ENCODE assay signal across 8 cellular contexts in genomic region chr12:12506541-12506940, GRCh38. TPM values are rescaled to one million over a fixed set of nuclear protein-coding genes. Genes with fewer than 3 reads are reported as not detected.
DNase-seq lines count a peak whose midpoint lies in the region; ATAC-seq and TF ChIP-seq lines count a peak whose summit lies in the region.

No MANE protein-coding gene starts in this region.

- TF ChIP-seq CTCF in OCI-LY7 (conservative IDR thresholded peaks at IDR 0.05; ENCODE audit: low read length) (no peak), esophagus squamous epithelium (IDR thresholded peaks at IDR 0.05) (no peak), osteoblast (IDR thresholded peaks at IDR 0.05; ENCODE audit: extremely low read depth, low read depth, low read length) (no peak), omental fat pad (IDR thresholded peaks at IDR 0.05) (no peak)

- no peaks in the 10 kb centered on the region for H3K27me3 ChIP-seq in esophagus squamous epithelium
- no peaks in the 10 kb centered on the region for H3K27me3 ChIP-seq in osteoblast (ENCODE audit: insufficient read depth, low read length)

- 60 to 87% methylated on average over 3 of the region's 3 CpGs for WGBS in esophagus squamous epithelium, 2 donors

- DNase-seq in Ammon's horn (ENCODE audit: low spot score), result peak; percentile 32
- no peak for DNase-seq in OCI-LY7 (ENCODE audit: low spot score)
- no peak for DNase-seq in esophagus squamous epithelium (lab: John Stamatoyannopoulos, UW)
- DNase-seq in osteoblast (ENCODE audit: insufficient read length, low spot score, missing footprints), result peak; percentile 45
- DNase-seq in nucleus accumbens (lab: John Stamatoyannopoulos, UW), result no peak
- no peak for DNase-seq in DMS53 treated with DMSO at 0.1 percent for 48 hours (lab: John Stamatoyannopoulos, UW; ENCODE audit: unreplicated experiment)
- no peak for DNase-seq in omental fat pad (ENCODE audit: low spot score)

- no peaks in the 10 kb centered on the region for H3K36me3 ChIP-seq in OCI-LY7 (ENCODE audit: insufficient read depth, low read length)
- H3K36me3 ChIP-seq in esophagus squamous epithelium, result peaks cover 0 to 11% (median 0%) of the 10 kb centered on the region in 3 donors
- no peaks in the 10 kb centered on the region for H3K36me3 ChIP-seq in osteoblast (ENCODE audit: insufficient read depth, low read length)

- CTCF ChIA-PET in OCI-LY7 (lab: Charles Lee; ENCODE audit: unreplicated experiment), result no interaction called here

- H2AFZ ChIP-seq in OCI-LY7 (ENCODE audit: low read length) (no peak overlapping the region), osteoblast (ENCODE audit: low read length) (no peak overlapping the region)

- no peak overlapping the region for H3K4me3 ChIP-seq in OCI-LY7 (ENCODE audit: low read depth, low read length, poor library complexity, severe bottlenecking)
- H3K4me3 ChIP-seq in esophagus squamous epithelium, result peak overlapping the region in 2 of 4 donors; percentile 1 to 38
- H3K4me3 ChIP-seq in osteoblast (ENCODE audit: insufficient read depth, low read length), result peak overlapping the region; percentile 40

- 0 out of 2 replicates have a peak overlapping the region, but pooled peaks have one; percentile 32 for H3K4me2 ChIP-seq in OCI-LY7 (ENCODE audit: low read length)
- peak overlapping the region; percentile 76 for H3K4me2 ChIP-seq in osteoblast (ENCODE audit: insufficient read depth, low read length)

- no peak overlapping the region for H3K27ac ChIP-seq in OCI-LY7 (ENCODE audit: low read depth, low read length, poor library complexity, severe bottlenecking)
- H3K27ac ChIP-seq in esophagus squamous epithelium, result peak overlapping the region; percentile 10 to 77 (median 66)
- peak overlapping the region; percentile 64 for H3K27ac ChIP-seq in osteoblast (ENCODE audit: low read depth, low read length)

- intact Hi-C loops in OCI-LY7 (cut with micrococcal nuclease; ENCODE audit: unreplicated experiment) (no loop called here), esophagus squamous epithelium (cut with DNase I) (no loop called here)

- no peaks in the 10 kb centered on the region for H3K9me2 ChIP-seq in OCI-LY7 (ENCODE audit: insufficient read depth, low read length)

- POLR2A ChIA-PET in OCI-LY7 (lab: Charles Lee), result interaction anchor here (0.6 to 1.2 kb wide), 2 partner anchors 13 to 1546 kb away, joined by 3 to 4 read pairs; no protein-coding TSS in a partner anchor

- H3K9me3 ChIP-seq in OCI-LY7 (ENCODE audit: low read length) (no peaks in the 10 kb centered on the region), esophagus squamous epithelium (no peaks in the 10 kb centered on the region), osteoblast (ENCODE audit: low read depth, low read length) (no peaks in the 10 kb centered on the region)

- H3K79me2 ChIP-seq in OCI-LY7 (ENCODE audit: insufficient read depth, low read depth, low read length) (no peaks in the 10 kb centered on the region), osteoblast (ENCODE audit: insufficient read depth, low read length) (peaks cover 8% of the 10 kb centered on the region)

- ATAC-seq in omental fat pad (ENCODE audit: low FRiP score), result no peak
- no peak for ATAC-seq in HG03432 (IDR thresholded peaks at IDR 0.05; ENCODE audit: unreplicated experiment)

- H3K4me1 ChIP-seq in OCI-LY7 (ENCODE audit: insufficient read depth, low read length, poor library complexity, severe bottlenecking), result peaks cover 11% of the 10 kb centered on the region
- peaks cover 0 to 38% (median 4%) of the 10 kb centered on the region in 3 donors for H3K4me1 ChIP-seq in esophagus squamous epithelium
- peaks cover 52% of the 10 kb centered on the region for H3K4me1 ChIP-seq in osteoblast (ENCODE audit: insufficient read depth, low read length)

- H4K20me1 ChIP-seq in OCI-LY7 (ENCODE audit: insufficient read depth, low read length) (no peaks in the 10 kb centered on the region; the same call in none of the 2 replicates), osteoblast (ENCODE audit: insufficient read depth, low read length) (no peaks in the 10 kb centered on the region)

- TF ChIP-seq POLR2A in esophagus squamous epithelium (IDR thresholded peaks at IDR 0.05), result no peak

- BruUV-seq in OCI-LY7 (replicated peaks; lab: Mats Ljungman, UMichigan), result no TSS peak

RNA-seq across cellular contexts. Expression of gene DUSP16, which starts 56.1 kb away (rescaled TPM):
- total RNA-seq in OCI-LY7 (2014; rRNA removed; shearing (Covaris generic)), result 2.8 and 3.7 TPM in 2 replicates
- total RNA-seq in OCI-LY7 (2022), result 6.7 and 11.8 TPM in 2 replicates
- 10 to 100 TPM; 15.6 to 27.9 (median 16.5) TPM for total RNA-seq in esophagus squamous epithelium
- 5.1 and 5.3 TPM in 2 replicates for total RNA-seq in osteoblast
- total RNA-seq in omental fat pad, result 10 to 100 TPM; 18.2 to 29.6 (median 18.7) TPM

Comparison
In these comparisons a context has a peak if more than half of its experiments do, and no peak if none do; other contexts are left out.
1. DNase-seq: peak in Ammon's horn (single experiment) and osteoblast (single experiment); none in OCI-LY7 (single experiment), esophagus squamous epithelium (single experiment), nucleus accumbens (0 of 56), DMS53 treated with DMSO at 0.1 percent for 48 hours (single experiment) and omental fat pad (single experiment).